In genomic region chr11:68050371-68050841, GRCh38 we compare ENCODE assay signal across 1 cellular context.
TF ChIP-seq lines count a peak whose summit lies in the region.

No MANE protein-coding gene starts in this region.

TF ChIP-seq in HEK293, 187 proteins besides CTCF, POLR2A, EP300 and RAD21 (continued from another document):
- no peak for TF ChIP-seq TSHZ1 (tag by site-specific recombination; IDR thresholded peaks at IDR 0.05; ENCODE audit: borderline replicate concordance)
- TF ChIP-seq KLF9 (tag by site-specific recombination; IDR thresholded peaks at IDR 0.05; ENCODE audit: low read depth), result peak; percentile 23; the same call in 1 of the 2 replicates
